In the genomic region with DNA sequence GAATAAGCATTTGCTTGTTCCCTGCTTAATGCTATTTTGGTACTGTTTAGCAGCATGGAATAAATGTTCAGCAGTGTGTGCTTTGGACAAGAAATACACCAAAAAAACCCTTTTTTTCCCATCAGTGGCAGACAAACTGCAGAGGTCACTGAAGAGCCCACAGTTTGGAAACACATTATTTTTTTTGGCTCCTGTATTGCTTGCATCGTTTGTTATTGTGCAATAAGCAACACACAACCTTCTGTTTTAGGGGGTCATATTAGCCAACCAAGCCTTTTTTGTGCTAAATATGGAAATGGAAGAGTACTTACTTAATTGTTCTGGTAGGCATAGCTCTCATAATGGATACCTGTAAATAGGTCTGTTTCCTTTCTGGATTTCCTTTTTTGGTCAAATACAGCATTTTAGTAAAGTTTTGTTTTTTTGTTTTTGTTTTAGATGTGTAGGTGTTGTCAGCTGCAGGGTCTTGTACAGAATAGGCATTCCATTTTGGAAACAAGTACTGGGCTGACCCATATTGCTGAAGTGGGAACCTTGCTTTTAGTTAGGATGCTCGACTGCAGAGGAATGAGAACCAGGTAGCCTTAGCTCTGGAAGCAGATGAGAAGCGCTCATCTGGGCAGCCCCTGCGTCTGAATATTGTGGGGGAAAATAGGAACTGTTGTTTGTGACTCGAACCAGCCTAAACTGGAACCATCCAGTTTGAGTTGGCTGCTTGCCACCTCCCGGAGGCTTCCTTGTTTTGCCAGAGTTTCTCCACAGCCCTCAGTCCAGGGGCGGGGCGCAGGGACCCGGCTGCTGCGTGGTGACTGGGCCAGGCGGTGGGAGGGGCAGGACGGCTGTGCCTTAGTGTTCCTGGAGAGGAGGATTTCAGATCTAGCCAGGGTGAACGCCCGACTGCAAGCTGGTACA, we compare ENCODE assay signal across 1 cellular context.
TF ChIP-seq lines count a peak whose summit lies in the region.

No MANE protein-coding gene starts in this region.

TF ChIP-seq in HepG2, 621 proteins besides CTCF, POLR2A, EP300 and RAD21 (continued from another document and continues in another):
- TF ChIP-seq, protein P1, sequence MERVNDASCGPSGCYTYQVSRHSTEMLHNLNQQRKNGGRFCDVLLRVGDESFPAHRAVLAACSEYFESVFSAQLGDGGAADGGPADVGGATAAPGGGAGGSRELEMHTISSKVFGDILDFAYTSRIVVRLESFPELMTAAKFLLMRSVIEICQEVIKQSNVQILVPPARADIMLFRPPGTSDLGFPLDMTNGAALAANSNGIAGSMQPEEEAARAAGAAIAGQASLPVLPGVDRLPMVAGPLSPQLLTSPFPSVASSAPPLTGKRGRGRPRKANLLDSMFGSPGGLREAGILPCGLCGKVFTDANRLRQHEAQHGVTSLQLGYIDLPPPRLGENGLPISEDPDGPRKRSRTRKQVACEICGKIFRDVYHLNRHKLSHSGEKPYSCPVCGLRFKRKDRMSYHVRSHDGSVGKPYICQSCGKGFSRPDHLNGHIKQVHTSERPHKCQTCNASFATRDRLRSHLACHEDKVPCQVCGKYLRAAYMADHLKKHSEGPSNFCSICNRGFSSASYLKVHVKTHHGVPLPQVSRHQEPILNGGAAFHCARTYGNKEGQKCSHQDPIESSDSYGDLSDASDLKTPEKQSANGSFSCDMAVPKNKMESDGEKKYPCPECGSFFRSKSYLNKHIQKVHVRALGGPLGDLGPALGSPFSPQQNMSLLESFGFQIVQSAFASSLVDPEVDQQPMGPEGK (CRISPR knock-in tag; IDR thresholded peaks at IDR 0.05): peak; percentile 57; the same call in 1 of the 2 replicates
- no peak for TF ChIP-seq ZNF44 (CRISPR knock-in tag; IDR thresholded peaks at IDR 0.05)
- TF ChIP-seq ZNF331 (CRISPR knock-in tag; IDR thresholded peaks at IDR 0.05): 0 out of 2 replicates have a peak, but pooled peaks have one; percentile 35
- TF ChIP-seq NFIC (IDR thresholded peaks at IDR 0.05; ENCODE audit: low read length): no peak
- TF ChIP-seq, protein P2, sequence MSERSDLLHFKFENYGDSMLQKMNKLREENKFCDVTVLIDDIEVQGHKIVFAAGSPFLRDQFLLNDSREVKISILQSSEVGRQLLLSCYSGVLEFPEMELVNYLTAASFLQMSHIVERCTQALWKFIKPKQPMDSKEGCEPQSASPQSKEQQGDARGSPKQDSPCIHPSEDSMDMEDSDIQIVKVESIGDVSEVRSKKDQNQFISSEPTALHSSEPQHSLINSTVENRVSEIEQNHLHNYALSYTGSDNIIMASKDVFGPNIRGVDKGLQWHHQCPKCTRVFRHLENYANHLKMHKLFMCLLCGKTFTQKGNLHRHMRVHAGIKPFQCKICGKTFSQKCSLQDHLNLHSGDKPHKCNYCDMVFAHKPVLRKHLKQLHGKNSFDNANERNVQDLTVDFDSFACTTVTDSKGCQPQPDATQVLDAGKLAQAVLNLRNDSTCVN (CRISPR knock-in tag; IDR thresholded peaks at IDR 0.05; ENCODE audit: borderline replicate concordance): no peak
- no peak for TF ChIP-seq ZNF337 (CRISPR knock-in tag; IDR thresholded peaks at IDR 0.05; ENCODE audit: borderline replicate concordance, low read depth)
- TF ChIP-seq HOXA5 (CRISPR knock-in tag; IDR thresholded peaks at IDR 0.05): 0 out of 2 replicates have a peak, but pooled peaks have one; percentile 47
- TF ChIP-seq, protein P3, sequence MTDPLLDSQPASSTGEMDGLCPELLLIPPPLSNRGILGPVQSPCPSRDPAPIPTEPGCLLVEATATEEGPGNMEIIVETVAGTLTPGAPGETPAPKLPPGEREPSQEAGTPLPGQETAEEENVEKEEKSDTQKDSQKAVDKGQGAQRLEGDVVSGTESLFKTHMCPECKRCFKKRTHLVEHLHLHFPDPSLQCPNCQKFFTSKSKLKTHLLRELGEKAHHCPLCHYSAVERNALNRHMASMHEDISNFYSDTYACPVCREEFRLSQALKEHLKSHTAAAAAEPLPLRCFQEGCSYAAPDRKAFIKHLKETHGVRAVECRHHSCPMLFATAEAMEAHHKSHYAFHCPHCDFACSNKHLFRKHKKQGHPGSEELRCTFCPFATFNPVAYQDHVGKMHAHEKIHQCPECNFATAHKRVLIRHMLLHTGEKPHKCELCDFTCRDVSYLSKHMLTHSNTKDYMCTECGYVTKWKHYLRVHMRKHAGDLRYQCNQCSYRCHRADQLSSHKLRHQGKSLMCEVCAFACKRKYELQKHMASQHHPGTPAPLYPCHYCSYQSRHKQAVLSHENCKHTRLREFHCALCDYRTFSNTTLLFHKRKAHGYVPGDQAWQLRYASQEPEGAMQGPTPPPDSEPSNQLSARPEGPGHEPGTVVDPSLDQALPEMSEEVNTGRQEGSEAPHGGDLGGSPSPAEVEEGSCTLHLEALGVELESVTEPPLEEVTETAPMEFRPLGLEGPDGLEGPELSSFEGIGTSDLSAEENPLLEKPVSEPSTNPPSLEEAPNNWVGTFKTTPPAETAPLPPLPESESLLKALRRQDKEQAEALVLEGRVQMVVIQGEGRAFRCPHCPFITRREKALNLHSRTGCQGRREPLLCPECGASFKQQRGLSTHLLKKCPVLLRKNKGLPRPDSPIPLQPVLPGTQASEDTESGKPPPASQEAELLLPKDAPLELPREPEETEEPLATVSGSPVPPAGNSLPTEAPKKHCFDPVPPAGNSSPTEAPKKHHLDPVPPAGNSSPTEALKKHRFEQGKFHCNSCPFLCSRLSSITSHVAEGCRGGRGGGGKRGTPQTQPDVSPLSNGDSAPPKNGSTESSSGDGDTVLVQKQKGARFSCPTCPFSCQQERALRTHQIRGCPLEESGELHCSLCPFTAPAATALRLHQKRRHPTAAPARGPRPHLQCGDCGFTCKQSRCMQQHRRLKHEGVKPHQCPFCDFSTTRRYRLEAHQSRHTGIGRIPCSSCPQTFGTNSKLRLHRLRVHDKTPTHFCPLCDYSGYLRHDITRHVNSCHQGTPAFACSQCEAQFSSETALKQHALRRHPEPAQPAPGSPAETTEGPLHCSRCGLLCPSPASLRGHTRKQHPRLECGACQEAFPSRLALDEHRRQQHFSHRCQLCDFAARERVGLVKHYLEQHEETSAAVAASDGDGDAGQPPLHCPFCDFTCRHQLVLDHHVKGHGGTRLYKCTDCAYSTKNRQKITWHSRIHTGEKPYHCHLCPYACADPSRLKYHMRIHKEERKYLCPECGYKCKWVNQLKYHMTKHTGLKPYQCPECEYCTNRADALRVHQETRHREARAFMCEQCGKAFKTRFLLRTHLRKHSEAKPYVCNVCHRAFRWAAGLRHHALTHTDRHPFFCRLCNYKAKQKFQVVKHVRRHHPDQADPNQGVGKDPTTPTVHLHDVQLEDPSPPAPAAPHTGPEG (CRISPR knock-in tag; IDR thresholded peaks at IDR 0.05): no peak
- TF ChIP-seq RXRB (CRISPR knock-in tag; IDR thresholded peaks at IDR 0.05; ENCODE audit: borderline replicate concordance): peak; percentile 54; the same call in 1 of the 2 replicates
- no peak for TF ChIP-seq MIER3 (CRISPR knock-in tag; IDR thresholded peaks at IDR 0.05; ENCODE audit: borderline replicate concordance)
- TF ChIP-seq RCOR2 (CRISPR knock-in tag; IDR thresholded peaks at IDR 0.05): peak; percentile 29; the same call in 1 of the 2 replicates
- peak; percentile 75 for TF ChIP-seq BCL6 (CRISPR knock-in tag; IDR thresholded peaks at IDR 0.05)
- TF ChIP-seq DR1 (CRISPR knock-in tag; IDR thresholded peaks at IDR 0.05): no peak
- TF ChIP-seq, protein P4, sequence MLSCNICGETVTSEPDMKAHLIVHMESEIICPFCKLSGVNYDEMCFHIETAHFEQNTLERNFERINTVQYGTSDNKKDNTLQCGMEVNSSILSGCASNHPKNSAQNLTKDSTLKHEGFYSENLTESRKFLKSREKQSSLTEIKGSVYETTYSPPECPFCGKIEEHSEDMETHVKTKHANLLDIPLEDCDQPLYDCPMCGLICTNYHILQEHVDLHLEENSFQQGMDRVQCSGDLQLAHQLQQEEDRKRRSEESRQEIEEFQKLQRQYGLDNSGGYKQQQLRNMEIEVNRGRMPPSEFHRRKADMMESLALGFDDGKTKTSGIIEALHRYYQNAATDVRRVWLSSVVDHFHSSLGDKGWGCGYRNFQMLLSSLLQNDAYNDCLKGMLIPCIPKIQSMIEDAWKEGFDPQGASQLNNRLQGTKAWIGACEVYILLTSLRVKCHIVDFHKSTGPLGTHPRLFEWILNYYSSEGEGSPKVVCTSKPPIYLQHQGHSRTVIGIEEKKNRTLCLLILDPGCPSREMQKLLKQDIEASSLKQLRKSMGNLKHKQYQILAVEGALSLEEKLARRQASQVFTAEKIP (CRISPR knock-in tag; IDR thresholded peaks at IDR 0.05; ENCODE audit: borderline replicate concordance): no peak
- TF ChIP-seq, protein P5, sequence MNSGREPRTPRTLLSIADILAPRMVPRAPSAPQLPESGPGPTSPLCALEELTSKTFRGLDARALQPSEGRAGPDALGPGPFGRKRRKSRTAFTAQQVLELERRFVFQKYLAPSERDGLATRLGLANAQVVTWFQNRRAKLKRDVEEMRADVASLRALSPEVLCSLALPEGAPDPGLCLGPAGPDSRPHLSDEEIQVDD (CRISPR knock-in tag; IDR thresholded peaks at IDR 0.05; ENCODE audit: borderline replicate concordance): no peak
- no peak for TF ChIP-seq RBAK (CRISPR knock-in tag; IDR thresholded peaks at IDR 0.05)
- TF ChIP-seq, protein P6, sequence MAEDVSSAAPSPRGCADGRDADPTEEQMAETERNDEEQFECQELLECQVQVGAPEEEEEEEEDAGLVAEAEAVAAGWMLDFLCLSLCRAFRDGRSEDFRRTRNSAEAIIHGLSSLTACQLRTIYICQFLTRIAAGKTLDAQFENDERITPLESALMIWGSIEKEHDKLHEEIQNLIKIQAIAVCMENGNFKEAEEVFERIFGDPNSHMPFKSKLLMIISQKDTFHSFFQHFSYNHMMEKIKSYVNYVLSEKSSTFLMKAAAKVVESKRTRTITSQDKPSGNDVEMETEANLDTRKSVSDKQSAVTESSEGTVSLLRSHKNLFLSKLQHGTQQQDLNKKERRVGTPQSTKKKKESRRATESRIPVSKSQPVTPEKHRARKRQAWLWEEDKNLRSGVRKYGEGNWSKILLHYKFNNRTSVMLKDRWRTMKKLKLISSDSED (CRISPR knock-in tag; IDR thresholded peaks at IDR 0.05): no peak
- no peak for TF ChIP-seq MAFK (conservative IDR thresholded peaks at IDR 0.05 in 1 of 2, IDR thresholded peaks at IDR 0.05 in 1 of 2; ENCODE audit: low read length in 2 of 2)
- TF ChIP-seq ADNP (CRISPR knock-in tag; IDR thresholded peaks at IDR 0.05): no peak
- peak; percentile 41; the same call in 1 of the 2 replicates for TF ChIP-seq GATAD2A (CRISPR knock-in tag; IDR thresholded peaks at IDR 0.05)
- no peak for TF ChIP-seq IKZF1 (IDR thresholded peaks at IDR 0.05)
- TF ChIP-seq ZNF75D (CRISPR knock-in tag; IDR thresholded peaks at IDR 0.05; ENCODE audit: borderline replicate concordance): no peak
- peak; percentile 49; the same call in 1 of the 2 replicates for TF ChIP-seq CCDC6 (CRISPR knock-in tag; IDR thresholded peaks at IDR 0.05)
- TF ChIP-seq SALL1 (CRISPR knock-in tag; IDR thresholded peaks at IDR 0.05): peak; percentile 47; the same call in 1 of the 2 replicates
- no peak for TF ChIP-seq TSC22D2 (CRISPR knock-in tag; IDR thresholded peaks at IDR 0.05; ENCODE audit: borderline replicate concordance)
- peak; percentile 23; the same call in 1 of the 2 replicates for TF ChIP-seq SMC3 (IDR thresholded peaks at IDR 0.05; ENCODE audit: low read length)
- TF ChIP-seq ZNF605 (CRISPR knock-in tag; IDR thresholded peaks at IDR 0.05): no peak
- TF ChIP-seq HNF4A (CRISPR knock-in tag; IDR thresholded peaks at IDR 0.05): peak; percentile 17; the same call in 1 of the 2 replicates
- peak; percentile 81 for TF ChIP-seq ELF3 (CRISPR knock-in tag; IDR thresholded peaks at IDR 0.05)
- TF ChIP-seq XBP1 (CRISPR knock-in tag; IDR thresholded peaks at IDR 0.05): no peak
- TF ChIP-seq MXI1 (IDR thresholded peaks at IDR 0.05; ENCODE audit: borderline replicate concordance, low read depth, low read length): peak; percentile 45; the same call in 1 of the 3 replicates
- TF ChIP-seq, protein P7, sequence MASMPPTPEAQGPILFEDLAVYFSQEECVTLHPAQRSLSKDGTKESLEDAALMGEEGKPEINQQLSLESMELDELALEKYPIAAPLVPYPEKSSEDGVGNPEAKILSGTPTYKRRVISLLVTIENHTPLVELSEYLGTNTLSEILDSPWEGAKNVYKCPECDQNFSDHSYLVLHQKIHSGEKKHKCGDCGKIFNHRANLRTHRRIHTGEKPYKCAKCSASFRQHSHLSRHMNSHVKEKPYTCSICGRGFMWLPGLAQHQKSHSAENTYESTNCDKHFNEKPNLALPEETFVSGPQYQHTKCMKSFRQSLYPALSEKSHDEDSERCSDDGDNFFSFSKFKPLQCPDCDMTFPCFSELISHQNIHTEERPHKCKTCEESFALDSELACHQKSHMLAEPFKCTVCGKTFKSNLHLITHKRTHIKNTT (CRISPR knock-in tag; IDR thresholded peaks at IDR 0.05): no peak
- TF ChIP-seq ZNF543 (CRISPR knock-in tag; IDR thresholded peaks at IDR 0.05): no peak
- TF ChIP-seq, protein P8, sequence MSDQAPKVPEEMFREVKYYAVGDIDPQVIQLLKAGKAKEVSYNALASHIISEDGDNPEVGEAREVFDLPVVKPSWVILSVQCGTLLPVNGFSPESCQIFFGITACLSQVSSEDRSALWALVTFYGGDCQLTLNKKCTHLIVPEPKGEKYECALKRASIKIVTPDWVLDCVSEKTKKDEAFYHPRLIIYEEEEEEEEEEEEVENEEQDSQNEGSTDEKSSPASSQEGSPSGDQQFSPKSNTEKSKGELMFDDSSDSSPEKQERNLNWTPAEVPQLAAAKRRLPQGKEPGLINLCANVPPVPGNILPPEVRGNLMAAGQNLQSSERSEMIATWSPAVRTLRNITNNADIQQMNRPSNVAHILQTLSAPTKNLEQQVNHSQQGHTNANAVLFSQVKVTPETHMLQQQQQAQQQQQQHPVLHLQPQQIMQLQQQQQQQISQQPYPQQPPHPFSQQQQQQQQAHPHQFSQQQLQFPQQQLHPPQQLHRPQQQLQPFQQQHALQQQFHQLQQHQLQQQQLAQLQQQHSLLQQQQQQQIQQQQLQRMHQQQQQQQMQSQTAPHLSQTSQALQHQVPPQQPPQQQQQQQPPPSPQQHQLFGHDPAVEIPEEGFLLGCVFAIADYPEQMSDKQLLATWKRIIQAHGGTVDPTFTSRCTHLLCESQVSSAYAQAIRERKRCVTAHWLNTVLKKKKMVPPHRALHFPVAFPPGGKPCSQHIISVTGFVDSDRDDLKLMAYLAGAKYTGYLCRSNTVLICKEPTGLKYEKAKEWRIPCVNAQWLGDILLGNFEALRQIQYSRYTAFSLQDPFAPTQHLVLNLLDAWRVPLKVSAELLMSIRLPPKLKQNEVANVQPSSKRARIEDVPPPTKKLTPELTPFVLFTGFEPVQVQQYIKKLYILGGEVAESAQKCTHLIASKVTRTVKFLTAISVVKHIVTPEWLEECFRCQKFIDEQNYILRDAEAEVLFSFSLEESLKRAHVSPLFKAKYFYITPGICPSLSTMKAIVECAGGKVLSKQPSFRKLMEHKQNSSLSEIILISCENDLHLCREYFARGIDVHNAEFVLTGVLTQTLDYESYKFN (CRISPR knock-in tag; conservative IDR thresholded peaks at IDR 0.05): 0 out of 2 replicates have a peak, but pooled peaks have one; percentile 21
- no peak for TF ChIP-seq NCOA2 (CRISPR knock-in tag; IDR thresholded peaks at IDR 0.05)
- no peak for TF ChIP-seq ZNF562 (CRISPR knock-in tag; IDR thresholded peaks at IDR 0.05; ENCODE audit: borderline replicate concordance)
- 0 out of 2 replicates have a peak, but pooled peaks have one; percentile 36 for TF ChIP-seq HDAC1 (CRISPR knock-in tag; IDR thresholded peaks at IDR 0.05)
